17 cellular contexts compared by ENCODE assay signal in the genomic region with DNA sequence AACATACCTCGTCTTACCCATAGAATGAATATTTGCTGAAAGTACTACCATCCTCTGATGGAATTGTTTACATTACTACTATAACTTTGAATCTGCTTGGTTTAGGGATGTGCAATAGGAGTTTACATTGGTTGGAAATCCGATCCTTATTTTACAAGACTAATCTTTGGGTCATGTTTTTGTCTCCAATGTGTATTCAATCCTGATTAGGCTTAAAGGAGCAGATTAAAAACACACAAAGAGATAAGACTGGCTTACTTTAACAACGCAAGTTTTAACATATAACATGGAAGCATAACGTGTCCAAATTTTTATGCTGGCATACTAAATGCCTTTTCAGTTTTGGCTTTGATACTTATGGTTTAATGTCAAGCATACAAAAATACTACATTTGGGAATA.
DNase-seq lines count a peak whose midpoint lies in the region; ATAC-seq, FAIRE-seq and TF ChIP-seq lines count a peak whose summit lies in the region.
"Had no signal": no experiment of that assay in that cellular context is flagged by ENCODE, and none has a peak within 500 bp of the region (broad histone marks: within the 10 kb centered on the region; RNA-seq: fewer than 3 reads in every experiment).

No MANE protein-coding gene starts in this region.

- no peaks in the 10 kb centered on the region for H3K79me1 ChIP-seq in mesendoderm (ENCODE audit: low read length)

- H3K4ac ChIP-seq in mesendoderm (ENCODE audit: low read depth, low read length), result no peak overlapping the region

- H3K4me3 ChIP-seq in fibroblast of lung (replicated peaks in 1 of 4; ENCODE audit: control extremely low read depth in 1 of 4, insufficient read depth in 1 of 4, low read depth in 3 of 4, low read length in 4 of 4) (no peak overlapping the region), mesendoderm (ENCODE audit: low read length) (no peak overlapping the region)
- H3K4me3 ChIP-seq: A549 had no signal

- H3K4me2 ChIP-seq in fibroblast of lung (ENCODE audit: extremely low read depth, insufficient read depth, low read length) (no peak overlapping the region), mesendoderm (ENCODE audit: low read length) (no peak overlapping the region)
- H3K4me2 ChIP-seq: A549 had no signal

- no peak overlapping the region for H4K5ac ChIP-seq in mesendoderm (ENCODE audit: low read length)

- H4K20me1 ChIP-seq in fibroblast of lung (ENCODE audit: control insufficient read depth, extremely low read depth, insufficient read depth, low read length), result no peaks in the 10 kb centered on the region

- no peak overlapping the region for H2BK120ac ChIP-seq in mesendoderm (ENCODE audit: low read depth, low read length)

- H3K23ac ChIP-seq in mesendoderm (ENCODE audit: low read length), result no peak overlapping the region

- no peak overlapping the region for H2BK5ac ChIP-seq in mesendoderm (ENCODE audit: low read length)

- H3K4me1 ChIP-seq in fibroblast of lung (ENCODE audit: control insufficient read depth, extremely low read depth, insufficient read depth, low read length), result no peaks in the 10 kb centered on the region
- H3K4me1 ChIP-seq in mesendoderm (ENCODE audit: control insufficient read depth, low read depth, low read length), result no peaks in the 10 kb centered on the region
- H3K4me1 ChIP-seq: A549, Caco-2 had no signal

- H2AFZ ChIP-seq in fibroblast of lung (ENCODE audit: low read length), result peak overlapping the region; percentile 3

- H2BK15ac ChIP-seq in mesendoderm (replicated peaks; ENCODE audit: low read depth), result no peak overlapping the region

- H3K4me3 Mint-ChIP-seq in activated T-cell treated with anti-CD3 and anti-CD28 coated beads, Interleukin-2, amount 50 U/mL, for 4 hours, result no peak overlapping the region
- H3K4me3 Mint-ChIP-seq: CD4-positive, alpha-beta T cell; H9 had no signal

- no peak overlapping the region for H3K18ac ChIP-seq in mesendoderm (ENCODE audit: low read length)

- H3K56ac ChIP-seq in mesendoderm (ENCODE audit: low read length), result no peak overlapping the region

- H3K79me2 ChIP-seq in fibroblast of lung (ENCODE audit: control insufficient read depth, insufficient read depth, low read length), result no peaks in the 10 kb centered on the region
- H3K79me2 ChIP-seq in mesendoderm (ENCODE audit: control insufficient read depth, insufficient read depth, low read length), result no peaks in the 10 kb centered on the region

- no peak overlapping the region for H3K27ac ChIP-seq in fibroblast of lung (ENCODE audit: insufficient read depth, low read length)
- no peak overlapping the region for H3K27ac ChIP-seq in mesendoderm (ENCODE audit: low read depth, low read length)
- H3K27ac ChIP-seq: 22Rv1, A549, C4-2B had no signal

- H3K9me3 Mint-ChIP-seq in activated T-cell treated with anti-CD3 and anti-CD28 coated beads, Interleukin-2, amount 50 U/mL, for 4 hours, result no peaks in the 10 kb centered on the region
- H3K9me3 Mint-ChIP-seq: CD4-positive, alpha-beta T cell; H9 had no signal

- WGBS in mesendoderm (ENCODE audit: extremely low coverage, insufficient coverage, low lambda C conversion rate), result no CpG with 5 or more reads among the region's 4 CpGs

- no peaks in the 10 kb centered on the region for H3K4me1 Mint-ChIP-seq in activated T-cell treated with anti-CD3 and anti-CD28 coated beads, Interleukin-2, amount 50 U/mL, for 4 hours (ENCODE audit: low read depth)
- H3K4me1 Mint-ChIP-seq: H9 had no signal

- peak; percentile 91 for FAIRE-seq in D721Med (lab: Jason Lieb, UNC)

- no peaks in the 10 kb centered on the region for H3K9me3 ChIP-seq in fibroblast of lung (ENCODE audit: control insufficient read depth, insufficient read depth, low read depth, low read length)
- H3K9me3 ChIP-seq: Caco-2 had no signal

- no peak overlapping the region for H4K8ac ChIP-seq in mesendoderm (ENCODE audit: low read depth, low read length)

- H3K36me3 ChIP-seq in fibroblast of lung (ENCODE audit: control insufficient read depth, insufficient read depth, low read length) (no peaks in the 10 kb centered on the region), mesendoderm (ENCODE audit: control insufficient read depth, insufficient read depth, low read length) (no peaks in the 10 kb centered on the region)

- DNase-seq in D721Med (ENCODE audit: insufficient read length, low spot score), result no peak
- peak; percentile 74 for DNase-seq in NCI-H82 (lab: John Stamatoyannopoulos, UW)
- peak in 1 of 2 donors; percentile 14 for DNase-seq in fibroblast of lung (ENCODE audit: low read depth in 2 of 2)
- DNase-seq in mesendoderm, result peak; percentile 5
- no peak for DNase-seq in activated T-cell treated with anti-CD3 and anti-CD28 coated beads, Interleukin-2, amount 50 U/mL, for 4 hours
- no peak for DNase-seq in NCI-H1694 treated with DMSO at 0.1 percent for 48 hours (lab: John Stamatoyannopoulos, UW)
- DNase-seq: AML-193; Caco-2; CD4-positive, alpha-beta T cell; DMS79 treated with DMSO at 0.1 percent for 48 hours; GF-D8; GOT3; H9 had no signal

- ATAC-seq in activated T-cell treated with anti-CD3 and anti-CD28 coated beads, Interleukin-2, amount 50 U/mL, for 4 hours, result no peak
- no peak for ATAC-seq in HG03432 (IDR thresholded peaks at IDR 0.05; ENCODE audit: unreplicated experiment)
- ATAC-seq: A549 had no signal

- H3K27me3 ChIP-seq in fibroblast of lung (ENCODE audit: control insufficient read depth, insufficient read depth, low read length) (no peaks in the 10 kb centered on the region), mesendoderm (ENCODE audit: insufficient read depth, low read length, poor library complexity) (no peaks in the 10 kb centered on the region)

- no peak overlapping the region for H3K9ac ChIP-seq in fibroblast of lung (ENCODE audit: insufficient read depth, low read length)
- H3K9ac ChIP-seq in mesendoderm (ENCODE audit: low read length), result no peak overlapping the region

- H2AK5ac ChIP-seq in mesendoderm (ENCODE audit: low read length), result no peak overlapping the region

- peaks cover 15% of the 10 kb centered on the region for H3K27me3 Mint-ChIP-seq in activated T-cell treated with anti-CD3 and anti-CD28 coated beads, Interleukin-2, amount 50 U/mL, for 4 hours (ENCODE audit: low read depth)

- TF ChIP-seq CTCF in D721Med (IDR thresholded peaks at IDR 0.05; ENCODE audit: insufficient read depth, missing control alignments) (no peak), fibroblast of lung (conservative IDR thresholded peaks at IDR 0.05 in 1 of 2, IDR thresholded peaks at IDR 0.05 in 1 of 2; ENCODE audit: low read depth in 1 of 2, low read length in 2 of 2) (no peak)

- no peaks in the 10 kb centered on the region for H3K36me3 Mint-ChIP-seq in activated T-cell treated with anti-CD3 and anti-CD28 coated beads, Interleukin-2, amount 50 U/mL, for 4 hours (ENCODE audit: insufficient read depth)

Comparison
In these comparisons a context has a peak if more than half of its experiments do, and no peak if none do; other contexts are left out.
1. DNase-seq: peak in NCI-H82 (single experiment) and mesendoderm (single experiment); none in D721Med (single experiment), activated T-cell treated with anti-CD3 and anti-CD28 coated beads, Interleukin-2, amount 50 U/mL, for 4 hours (single experiment) and NCI-H1694 treated with DMSO at 0.1 percent for 48 hours (single experiment).